9 cellular contexts compared by ENCODE assay signal in the genomic region with DNA sequence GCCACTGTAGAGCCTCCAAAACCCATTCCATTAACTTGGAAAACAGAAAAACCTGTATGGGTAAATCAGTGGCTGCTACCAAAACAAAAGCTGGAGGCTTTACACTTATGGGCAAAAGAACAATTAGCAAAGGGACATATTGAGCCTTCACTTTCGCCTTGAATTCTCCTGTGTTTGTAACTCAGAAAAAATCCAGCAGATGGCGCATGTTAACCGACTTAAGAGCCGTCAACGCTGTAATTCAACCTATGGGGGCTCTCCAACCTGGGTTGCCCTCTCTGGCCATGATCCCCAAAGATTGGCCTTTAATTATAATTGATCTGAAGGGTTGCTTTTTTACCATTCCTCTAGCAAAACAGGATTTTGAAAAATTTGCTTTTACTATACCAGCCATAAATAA. TPM values are rescaled to one million over a fixed set of nuclear protein-coding genes. Genes with fewer than 3 reads are reported as not detected.
DNase-seq lines count a peak whose midpoint lies in the region; ATAC-seq and TF ChIP-seq lines count a peak whose summit lies in the region.
"Not testable (repeated sequence)": the region's sequence is repeated elsewhere in the genome, so short reads cannot be mapped to it uniquely, and the experiment has no call there.
"Had no signal": no experiment of that assay in that cellular context is flagged by ENCODE, and none has a peak within 500 bp of the region (broad histone marks: within the 10 kb centered on the region; RNA-seq: fewer than 3 reads in every experiment).

No MANE protein-coding gene starts in this region.

- not testable (repeated sequence) for H3K36me3 Mint-ChIP-seq in activated T-cell treated with anti-CD3 and anti-CD28 coated beads, Interleukin-2, amount 50 U/mL, for 72 hours (ENCODE audit: insufficient read depth in 2 of 2)

- H3K27me3 ChIP-seq in BJ (ENCODE audit: control insufficient read depth, insufficient read depth, low read length); OCI-LY3 (ENCODE audit: low read depth, low read length); lung (ENCODE audit: control insufficient read depth, insufficient read depth): not testable (repeated sequence)

- H3K4me2 ChIP-seq in OCI-LY3 (ENCODE audit: low read length): not testable (repeated sequence)

- not testable (repeated sequence) for H3K36me3 ChIP-seq in BJ (ENCODE audit: control insufficient read depth, insufficient read depth, low read length); OCI-LY3 (replicated peaks; ENCODE audit: low read depth, low read length); lung (ENCODE audit: control insufficient read depth in 2 of 2, insufficient read depth in 2 of 2, low read length in 2 of 2)

- not testable (repeated sequence) for ATAC-seq in activated T-cell treated with anti-CD3 and anti-CD28 coated beads, Interleukin-2, amount 50 U/mL, for 72 hours (replicated peaks in 1 of 2); lung (ENCODE audit: insufficient read depth, low FRiP score)

- H3K4me1 ChIP-seq in OCI-LY3 (ENCODE audit: low read length); lung (ENCODE audit: control insufficient read depth in 2 of 2, insufficient read depth in 2 of 2, low read length in 2 of 2): not testable (repeated sequence)

- not testable (repeated sequence) for H3K4me3 ChIP-seq in BJ (ENCODE audit: low read depth, low read length); OCI-LY3 (ENCODE audit: low read length); lung

- H3K4me3 Mint-ChIP-seq in activated T-cell treated with anti-CD3 and anti-CD28 coated beads, Interleukin-2, amount 50 U/mL, for 72 hours: not testable (repeated sequence)

- not testable (repeated sequence) for H3K9ac ChIP-seq in OCI-LY3 (ENCODE audit: low read length)

- H3K9me3 Mint-ChIP-seq in activated T-cell treated with anti-CD3 and anti-CD28 coated beads, Interleukin-2, amount 50 U/mL, for 72 hours: not testable (repeated sequence)

- not testable (repeated sequence) for H2AFZ ChIP-seq in OCI-LY3 (ENCODE audit: low read depth, low read length)

- WGBS in lung, 2 donors: 1% methylated on average over 5 of the region's 5 CpGs

- H4K20me1 ChIP-seq in OCI-LY3 (ENCODE audit: insufficient read depth, low read length): not testable (repeated sequence)

- CTCF ChIA-PET in BJ (lab: Yijun Ruan, JAX): not testable (repeated sequence)

- H3K27ac ChIP-seq in OCI-LY3 (ENCODE audit: low read length); lung (ENCODE audit: low read depth in 1 of 2, low read length in 1 of 2): not testable (repeated sequence)

- DNase-seq in BJ (ENCODE audit: low read depth); lung (ENCODE audit: low spot score): not testable (repeated sequence)
- DNase-seq in GM13976 (ENCODE audit: low spot score) (peak; percentile 36), NCI-H1092 treated with DMSO at 0.1 percent for 48 hours (lab: John Stamatoyannopoulos, UW) (peak; percentile 38), fibroblast of gingiva (ENCODE audit: low read depth) (peak; percentile 45)
- peak; percentile 8 to 29 for DNase-seq in activated T-cell treated with anti-CD3 and anti-CD28 coated beads, Interleukin-2, amount 50 U/mL, for 72 hours
- DNase-seq in stimulated activated CD4-positive, alpha-beta T cell treated with anti-CD3 and anti-CD28 coated beads, Interleukin-2, amount 100 ng/mL, for 24 hours: peak; percentile 4 to 26

- H3K4me1 Mint-ChIP-seq in activated T-cell treated with anti-CD3 and anti-CD28 coated beads, Interleukin-2, amount 50 U/mL, for 72 hours (ENCODE audit: low read depth): not testable (repeated sequence)

- in situ Hi-C loops in GM13976 (cut with MboI; ENCODE audit: low sequenced_read_pairs, unreplicated experiment): not testable (repeated sequence)

- POLR2A ChIA-PET in BJ (lab: Charles Lee): not testable (repeated sequence)

- not testable (repeated sequence) for H3K27ac Mint-ChIP-seq in activated T-cell treated with anti-CD3 and anti-CD28 coated beads, Interleukin-2, amount 50 U/mL, for 72 hours

- H3K27me3 Mint-ChIP-seq in activated T-cell treated with anti-CD3 and anti-CD28 coated beads, Interleukin-2, amount 50 U/mL, for 72 hours (ENCODE audit: low read depth): not testable (repeated sequence)

- H3K9me3 ChIP-seq in OCI-LY3 (ENCODE audit: insufficient read depth, low read length); lung (ENCODE audit: control insufficient read depth in 2 of 2, insufficient read depth in 1 of 2, low read length in 1 of 2): not testable (repeated sequence)

- H3K79me2 ChIP-seq in OCI-LY3 (ENCODE audit: low read length): not testable (repeated sequence)

- peak; percentile 36 for TF ChIP-seq CTCF in BJ (IDR thresholded peaks at IDR 0.05; ENCODE audit: insufficient read depth, low read depth, low read length)
- TF ChIP-seq CTCF in GM13976 (IDR thresholded peaks at IDR 0.05; ENCODE audit: borderline replicate concordance, control extremely low read depth, extremely low read depth, insufficient read depth, missing control alignments): peak; percentile 51
- peak; percentile 34 for TF ChIP-seq CTCF in OCI-LY3 (IDR thresholded peaks at IDR 0.05; ENCODE audit: low read depth, low read length)
- peak; percentile 17 for TF ChIP-seq CTCF in lung (IDR thresholded peaks at IDR 0.05; ENCODE audit: control extremely low read depth, extremely low read depth)

RNA-seq across cellular contexts. Expression of gene PRAMEF14, which starts 9.8 kb away (rescaled TPM):
- polyA plus RNA-seq in BJ (2011; rRNA removed): not detected in 2 replicates
- not detected in 2 replicates for polyA minus RNA-seq in BJ (2011; rRNA and poly(A)+ RNA removed)
- not detected for total RNA-seq in activated T-cell treated with anti-CD3 and anti-CD28 coated beads, Interleukin-2, amount 50 U/mL, for 72 hours
- not detected for total RNA-seq in lung
- polyA plus RNA-seq in lung: not detected
- total RNA-seq: temporal lobe had no signal

RNA-seq across cellular contexts. Expression of gene PRAMEF19, which starts 15.0 kb away (rescaled TPM):
- polyA plus RNA-seq in BJ (2011; rRNA removed) (not detected in 2 replicates), lung (not detected)
- not detected in 2 replicates for polyA minus RNA-seq in BJ (2011; rRNA and poly(A)+ RNA removed)
- not detected for total RNA-seq in activated T-cell treated with anti-CD3 and anti-CD28 coated beads, Interleukin-2, amount 50 U/mL, for 72 hours
- total RNA-seq in lung: not detected
- total RNA-seq: temporal lobe had no signal

RNA-seq across cellular contexts. Expression of gene PRAMEF17, which starts 32.7 kb away (rescaled TPM):
- polyA plus RNA-seq in BJ (2011; rRNA removed) (not detected in 2 replicates), lung (not detected)
- polyA minus RNA-seq in BJ (2011; rRNA and poly(A)+ RNA removed): not detected in 2 replicates
- not detected for total RNA-seq in activated T-cell treated with anti-CD3 and anti-CD28 coated beads, Interleukin-2, amount 50 U/mL, for 72 hours
- not detected for total RNA-seq in lung
- total RNA-seq: temporal lobe had no signal

RNA-seq across cellular contexts. Expression of gene PRAMEF15, which starts 41.4 kb away (rescaled TPM):
- polyA plus RNA-seq in BJ (2011; rRNA removed) (not detected in 2 replicates), lung (not detected)
- not detected in 2 replicates for polyA minus RNA-seq in BJ (2011; rRNA and poly(A)+ RNA removed)
- not detected for total RNA-seq in activated T-cell treated with anti-CD3 and anti-CD28 coated beads, Interleukin-2, amount 50 U/mL, for 72 hours
- total RNA-seq in lung: not detected
- total RNA-seq: temporal lobe had no signal

RNA-seq across cellular contexts. Expression of gene PRAMEF33, which starts 53.4 kb away (rescaled TPM):
- polyA plus RNA-seq in BJ (2011; rRNA removed): not detected in 2 replicates
- not detected in 2 replicates for polyA minus RNA-seq in BJ (2011; rRNA and poly(A)+ RNA removed)
- not detected for total RNA-seq in activated T-cell treated with anti-CD3 and anti-CD28 coated beads, Interleukin-2, amount 50 U/mL, for 72 hours
- not detected for total RNA-seq in lung
- polyA plus RNA-seq in lung: not detected
- total RNA-seq: temporal lobe had no signal
